29 cellular contexts compared by ENCODE assay signal in the genomic region with DNA sequence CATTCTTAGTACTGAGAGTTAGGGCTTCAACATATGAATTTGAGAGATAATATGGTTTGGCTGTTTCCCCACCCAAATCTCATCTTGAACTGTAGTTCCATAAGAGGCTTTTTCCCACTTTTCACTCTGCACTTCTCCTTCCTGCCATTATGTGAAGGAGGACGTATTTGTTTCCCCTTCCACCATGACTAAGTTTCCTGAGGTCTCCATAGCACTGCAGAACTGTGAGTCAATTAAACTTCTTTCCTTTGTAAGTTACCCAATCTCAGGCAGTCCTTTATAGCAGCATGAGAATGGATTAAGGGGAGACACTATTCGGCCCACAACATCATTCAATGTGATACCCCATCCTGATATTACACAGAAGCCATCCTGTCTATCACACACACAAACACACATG.
"Had no signal": no experiment of that assay in that cellular context is flagged by ENCODE, and none has a peak within 500 bp of the region (broad histone marks: within the 10 kb centered on the region; RNA-seq: fewer than 3 reads in every experiment).

No MANE protein-coding gene starts in this region.

- DNase-seq: activated B cell treated with CpG ODN at 0.5 μM for 24 hours; activated CD4-positive, alpha-beta T cell treated with anti-CD3 and anti-CD28 coated beads for 1 hour; activated CD4-positive, alpha-beta T cell treated with anti-CD3 and anti-CD28 coated beads, Interleukin-2, amount 10 ng/mL, durations not matched to agents 24 days and 14 days; activated CD4-positive, alpha-beta T cell treated with anti-CD3 and anti-CD28 coated beads, Interleukin-2, amount 50 U/mL, for 48 hours; activated CD8-positive, alpha-beta memory T cell treated with anti-CD3 and anti-CD28 coated beads for 24 hours; activated effector memory CD4-positive, alpha-beta T cell treated with anti-CD3 and anti-CD28 coated beads, Interleukin-2, amount 50 U/mL, for 16 hours; activated naive CD4-positive, alpha-beta T cell treated with Interleukin-2 at 50 U/mL for 16 hours; activated naive CD8-positive, alpha-beta T cell treated with anti-CD3 and anti-CD28 coated beads, Interleukin-2, amount 50 U/mL, for 24 hours; activated T-cell treated with anti-CD3 and anti-CD28 coated beads, Interleukin-2, amount 50 U/mL, for 4 hours; amniotic stem cell; body of pancreas; KBM-7; MG63; NCI-H1048; NCI-H1417; NCI-H1930; NCI-H2171 treated with DMSO at 0.1 percent for 48 hours; NCI-H226; NCI-H510A; NCI-H526 treated with DMSO at 0.1 percent for 48 hours; NK-92 treated with Interleukin-12 subunit alpha and Interleukin-12 subunit beta, amount 100 ng/mL, for 24 hours; OCI-M1; Peyer's patch; SHP77 treated with DMSO at 0.1 percent for 48 hours; T-helper 17 cell; T-helper 9 cell had no signal

- ATAC-seq: activated naive CD4-positive, alpha-beta T cell treated with anti-CD3 and anti-CD28 coated beads, Interleukin-2, amount 50 U/mL, for 72 hours; activated naive CD8-positive, alpha-beta T cell treated with anti-CD3 and anti-CD28 coated beads, Interleukin-2, amount 50 U/mL, for 24 hours; activated T-cell treated with anti-CD3 and anti-CD28 coated beads, Interleukin-2, amount 50 U/mL, for 4 hours; body of pancreas; T-helper 17 cell had no signal

- H3K27ac ChIP-seq: ascending aorta, body of pancreas, cardiac muscle cell, Peyer's patch had no signal

- H3K27me3 ChIP-seq: ascending aorta, body of pancreas, cardiac muscle cell, MG63, Peyer's patch had no signal

- H3K4me1 ChIP-seq: ascending aorta, body of pancreas, Peyer's patch had no signal
